In genomic region chr4:36341936-36342335, GRCh38 we compare ENCODE assay signal across 8 cellular contexts.
"Had no signal": no experiment of that assay in that cellular context is flagged by ENCODE, and none has a peak within 500 bp of the region (broad histone marks: within the 10 kb centered on the region; RNA-seq: fewer than 3 reads in every experiment).

No MANE protein-coding gene starts in this region.

- H3K4me3 ChIP-seq: GM12878 had no signal

- ATAC-seq: GM12878 had no signal

- DNase-seq: GDM1, GF-D8 had no signal

- FAIRE-seq: G401.6, GM12878, GM12891, GM12892, GM18507, GM19239 had no signal
